In genomic region chr3:72848703-72849081, GRCh38 we compare ENCODE assay signal across 8 cellular contexts. TPM values are rescaled to one million over a fixed set of nuclear protein-coding genes. Genes with fewer than 3 reads are reported as not detected.
DNase-seq lines count a peak whose midpoint lies in the region; ATAC-seq, FAIRE-seq and TF ChIP-seq lines count a peak whose summit lies in the region.

No MANE protein-coding gene starts in this region.

- no peak for TF ChIP-seq CTCF in astrocyte (IDR thresholded peaks at IDR 0.05; ENCODE audit: insufficient read depth, low read depth, low read length)
- TF ChIP-seq CTCF in liver (IDR thresholded peaks at IDR 0.05; ENCODE audit: low read depth, low read length, missing input control) = no peak
- TF ChIP-seq CTCF in thoracic aorta (IDR thresholded peaks at IDR 0.05) = no peak

- CTCF ChIA-PET in activated CD8-positive, alpha-beta memory T cell treated with anti-CD3 and anti-CD28 coated beads, Interleukin-2, amount 10 ng/mL, durations not matched to agents 7 days and 5 days (lab: Charles Lee) = interaction anchor here (0.8 to 3.3 kb wide), 6 partner anchors 11 to 973 kb away, joined by 3 to 14 read pairs (median 4); no protein-coding TSS in a partner anchor

- H3K36me3 Mint-ChIP-seq in activated CD8-positive, alpha-beta memory T cell treated with anti-CD3 and anti-CD28 coated beads, Interleukin-2, amount 10 ng/mL, durations not matched to agents 7 days and 5 days = peaks cover 12% of the 10 kb centered on the region
- no peaks in the 10 kb centered on the region for H3K36me3 Mint-ChIP-seq in astrocyte (ENCODE audit: low read depth, unreplicated experiment)

- peaks cover 5% of the 10 kb centered on the region for H3K27me3 Mint-ChIP-seq in activated CD8-positive, alpha-beta memory T cell treated with anti-CD3 and anti-CD28 coated beads, Interleukin-2, amount 10 ng/mL, durations not matched to agents 7 days and 5 days
- H3K27me3 Mint-ChIP-seq in astrocyte (ENCODE audit: low read depth, unreplicated experiment) = no peaks in the 10 kb centered on the region

- H3K4me1 ChIP-seq in astrocyte (ENCODE audit: insufficient read depth, low read length) = peaks cover 13% of the 10 kb centered on the region
- H3K4me1 ChIP-seq in liver (ENCODE audit: control insufficient read depth in 4 of 4, insufficient read depth in 4 of 4, low read length in 3 of 4) = peaks cover 0 to 18% (median 17%) of the 10 kb centered on the region in 4 donors
- H3K4me1 ChIP-seq in thoracic aorta (ENCODE audit: control insufficient read depth in 1 of 2, low read depth in 2 of 2) = peaks cover 12 to 20% of the 10 kb centered on the region in 2 donors

- H3K4me1 Mint-ChIP-seq in activated CD8-positive, alpha-beta memory T cell treated with anti-CD3 and anti-CD28 coated beads, Interleukin-2, amount 10 ng/mL, durations not matched to agents 7 days and 5 days = peaks cover 45% of the 10 kb centered on the region
- peaks cover 21% of the 10 kb centered on the region for H3K4me1 Mint-ChIP-seq in astrocyte (ENCODE audit: low read depth, unreplicated experiment)

- no peaks in the 10 kb centered on the region for H3K36me3 ChIP-seq in astrocyte (ENCODE audit: insufficient read depth, low read length)
- no peaks in the 10 kb centered on the region for H3K36me3 ChIP-seq in liver (ENCODE audit: control insufficient read depth in 4 of 4, insufficient read depth in 3 of 4, low read depth in 1 of 4, low read length in 3 of 4)
- no peaks in the 10 kb centered on the region for H3K36me3 ChIP-seq in thoracic aorta

- H3K9ac ChIP-seq in astrocyte (ENCODE audit: low read length) = peak overlapping the region; percentile 85
- H3K9ac ChIP-seq in liver (ENCODE audit: low read depth in 1 of 2, low read length in 2 of 2) = no peak overlapping the region

- H2AFZ ChIP-seq in astrocyte (ENCODE audit: low read depth, low read length) = peak overlapping the region; percentile 91

- TF ChIP-seq RAD21 in liver (IDR thresholded peaks at IDR 0.05) = no peak

- H3K27ac ChIP-seq in astrocyte (ENCODE audit: low read depth, low read length) (no peak overlapping the region), liver (ENCODE audit: low read depth in 1 of 2, low read length in 2 of 2) (peak overlapping the region in 1 of 2 donors; percentile 92), thoracic aorta (no peak overlapping the region)

- H3K27me3 ChIP-seq in astrocyte (ENCODE audit: insufficient read depth, low read length) (peaks cover 3% of the 10 kb centered on the region), liver (ENCODE audit: control insufficient read depth in 4 of 4, insufficient read depth in 4 of 4, low read length in 3 of 4) (no peaks in the 10 kb centered on the region), thoracic aorta (replicated peaks; ENCODE audit: insufficient read depth) (no peaks in the 10 kb centered on the region)

- H3K79me2 ChIP-seq in astrocyte (ENCODE audit: insufficient read depth, low read length) = peaks cover 41% of the 10 kb centered on the region

- H3K27ac Mint-ChIP-seq in activated CD8-positive, alpha-beta memory T cell treated with anti-CD3 and anti-CD28 coated beads, Interleukin-2, amount 10 ng/mL, durations not matched to agents 7 days and 5 days = peak overlapping the region; percentile 76
- no peak overlapping the region for H3K27ac Mint-ChIP-seq in astrocyte (ENCODE audit: unreplicated experiment)

- no peak for FAIRE-seq in astrocyte (lab: Jason Lieb, UNC)

- peak overlapping the region; percentile 92 for H3K4me3 ChIP-seq in astrocyte (ENCODE audit: insufficient read depth, low read depth, low read length)
- H3K4me3 ChIP-seq in liver (ENCODE audit: low read depth in 1 of 3, low read length in 3 of 3) = peak overlapping the region in 2 of 3 donors; percentile 63 to 100
- H3K4me3 ChIP-seq in thoracic aorta = peak overlapping the region; percentile 93

- H3K9me3 ChIP-seq in astrocyte (ENCODE audit: insufficient read depth, low read depth, low read length) (no peaks in the 10 kb centered on the region), liver (ENCODE audit: control insufficient read depth in 4 of 4, low read length in 3 of 4) (no peaks in the 10 kb centered on the region), thoracic aorta (no peaks in the 10 kb centered on the region)

- H3K4me3 Mint-ChIP-seq in activated CD8-positive, alpha-beta memory T cell treated with anti-CD3 and anti-CD28 coated beads, Interleukin-2, amount 10 ng/mL, durations not matched to agents 7 days and 5 days = peak overlapping the region; percentile 92
- H3K4me3 Mint-ChIP-seq in astrocyte (ENCODE audit: unreplicated experiment) = peak overlapping the region; percentile 98

- peak overlapping the region; percentile 98 for H3K4me2 ChIP-seq in astrocyte (ENCODE audit: low read length)

- H3K9me3 Mint-ChIP-seq in activated CD8-positive, alpha-beta memory T cell treated with anti-CD3 and anti-CD28 coated beads, Interleukin-2, amount 10 ng/mL, durations not matched to agents 7 days and 5 days (ENCODE audit: low read depth) = no peaks in the 10 kb centered on the region
- no peaks in the 10 kb centered on the region for H3K9me3 Mint-ChIP-seq in astrocyte (ENCODE audit: unreplicated experiment)

- WGBS in liver = under 1% methylated on average over 11 of the region's 11 CpGs

- peak; percentile 74 for DNase-seq in activated CD8-positive, alpha-beta memory T cell treated with anti-CD3 and anti-CD28 coated beads, Interleukin-2, amount 10 ng/mL, durations not matched to agents 7 days and 5 days
- DNase-seq in activated CD8-positive, alpha-beta memory T cell treated with anti-CD3 and anti-CD28 coated beads for 24 hours = no peak
- DNase-seq in NCI-H524 treated with DMSO at 0.1 percent for 48 hours (lab: John Stamatoyannopoulos, UW) (peak; percentile 15), astrocyte (ENCODE audit: low read depth) (peak; percentile 23), thoracic aorta (ENCODE audit: low spot score) (no peak), middle frontal gyrus (ENCODE audit: extremely low spot score, low spot score) (no peak)

- peaks cover 30% of the 10 kb centered on the region for H4K20me1 ChIP-seq in astrocyte (ENCODE audit: insufficient read depth, low read length)

- peak; percentile 28 for ATAC-seq in activated CD8-positive, alpha-beta memory T cell treated with anti-CD3 and anti-CD28 coated beads, Interleukin-2, amount 10 ng/mL, durations not matched to agents 7 days and 5 days
- ATAC-seq in HG02763 (IDR thresholded peaks at IDR 0.05; ENCODE audit: unreplicated experiment) (peak; percentile 30), thoracic aorta (ENCODE audit: insufficient number of reproducible peaks, low FRiP score, low read depth) (peak; percentile 6)

TF ChIP-seq in liver, 16 proteins besides CTCF, POLR2A, EP300 and RAD21:
- TF ChIP-seq HNF4G (IDR thresholded peaks at IDR 0.05) = no peak
- TF ChIP-seq, protein P1, sequence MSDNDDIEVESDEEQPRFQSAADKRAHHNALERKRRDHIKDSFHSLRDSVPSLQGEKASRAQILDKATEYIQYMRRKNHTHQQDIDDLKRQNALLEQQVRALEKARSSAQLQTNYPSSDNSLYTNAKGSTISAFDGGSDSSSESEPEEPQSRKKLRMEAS (IDR thresholded peaks at IDR 0.05) = no peak
- no peak for TF ChIP-seq RXRA (IDR thresholded peaks at IDR 0.05)

RNA-seq across cellular contexts. Expression of gene SHQ1, which starts 0.4 kb away (rescaled TPM):
- 10 to 100 TPM; 27.4 to 30.7 TPM for total RNA-seq in activated CD8-positive, alpha-beta memory T cell treated with anti-CD3 and anti-CD28 coated beads, Interleukin-2, amount 10 ng/mL, durations not matched to agents 7 days and 5 days
- total RNA-seq in astrocyte (28.0 and 28.4 TPM in 2 replicates), liver (1 to 10 TPM; 7.1 to 9.6 TPM), thoracic aorta (10 to 100 TPM in 1 of 2 donors, 1 to 10 TPM in 1; 4.5 to 12.3 TPM)
- polyA plus RNA-seq in liver = 1 to 10 TPM; 4.3 to 5.0 TPM

RNA-seq across cellular contexts. Expression of gene GXYLT2, which starts 39.2 kb away (rescaled TPM):
- not detected for total RNA-seq in activated CD8-positive, alpha-beta memory T cell treated with anti-CD3 and anti-CD28 coated beads, Interleukin-2, amount 10 ng/mL, durations not matched to agents 7 days and 5 days
- 62.6 and 92.0 TPM in 2 replicates for total RNA-seq in astrocyte
- total RNA-seq in liver = under 1 TPM; 0.08 to 0.98 TPM
- polyA plus RNA-seq in liver = under 1 TPM; 0.06 to 0.13 TPM
- total RNA-seq in thoracic aorta = 10 to 100 TPM; 32.4 to 35.1 TPM

Comparison
In these comparisons a context has a peak if more than half of its experiments do, and no peak if none do; other contexts are left out.
1. DNase-seq: peak in activated CD8-positive, alpha-beta memory T cell treated with anti-CD3 and anti-CD28 coated beads, Interleukin-2, amount 10 ng/mL, durations not matched to agents 7 days and 5 days (single experiment), NCI-H524 treated with DMSO at 0.1 percent for 48 hours (single experiment) and astrocyte (single experiment); none in activated CD8-positive, alpha-beta memory T cell treated with anti-CD3 and anti-CD28 coated beads for 24 hours (single experiment), thoracic aorta (single experiment) and middle frontal gyrus (single experiment).
2. RNA of gene GXYLT2, which starts 39.2 kb away (total RNA-seq): 62.6 to 92.0 TPM in astrocyte and 32.4 to 35.1 TPM in thoracic aorta; 0.08 to 0.98 TPM in liver and not detected in activated CD8-positive, alpha-beta memory T cell treated with anti-CD3 and anti-CD28 coated beads, Interleukin-2, amount 10 ng/mL, durations not matched to agents 7 days and 5 days; every median in the first group is over 10 times any median in the second.
3. Peak in every context shown above with its lines, with median percentiles within 50 percentile points of each other: ATAC-seq and H3K4me3 ChIP-seq.